11 cellular contexts compared by ENCODE assay signal in genomic region chr19:1254530-1255185, GRCh38. TPM values are rescaled to one million over a fixed set of nuclear protein-coding genes. Genes with fewer than 3 reads are reported as not detected.
DNase-seq lines count a peak whose midpoint lies in the region; ATAC-seq and TF ChIP-seq lines count a peak whose summit lies in the region.
"Had no signal": no experiment of that assay in that cellular context is flagged by ENCODE, and none has a peak within 500 bp of the region (broad histone marks: within the 10 kb centered on the region; RNA-seq: fewer than 3 reads in every experiment).

No MANE protein-coding gene starts in this region.

- intact Hi-C loops in CD14-positive monocyte (cut with micrococcal nuclease): no loop called here
- intact Hi-C loops in esophagus squamous epithelium (cut with DNase I): no loop called here

- H3K14ac ChIP-seq in trophoblast cell (ENCODE audit: low read length): no peak overlapping the region

- H3K27ac Mint-ChIP-seq in CD14-positive monocyte: peak overlapping the region; percentile 51 to 89 (median 81)

- H3F3A ChIP-seq in MM.1S (ENCODE audit: insufficient read depth, low read length): peaks cover 8% of the 10 kb centered on the region

- peaks cover 32% of the 10 kb centered on the region for H3K4me1 ChIP-seq in RWPE2 (ENCODE audit: insufficient read depth, poor library complexity, severe bottlenecking)
- peaks cover 65 to 90% (median 73%) of the 10 kb centered on the region in 3 donors for H3K4me1 ChIP-seq in esophagus squamous epithelium
- peaks cover 17 to 19% of the 10 kb centered on the region in 2 experiments for H3K4me1 ChIP-seq in trophoblast cell (ENCODE audit: control insufficient read depth in 1 of 2, insufficient read depth in 2 of 2, low read length in 2 of 2)
- H3K4me1 ChIP-seq in MM.1S (ENCODE audit: low read length): peaks cover 6% of the 10 kb centered on the region; the same call in 1 of the 2 replicates

- no peak overlapping the region for H3K23ac ChIP-seq in trophoblast cell (ENCODE audit: low read length)

- no peak overlapping the region for H2BK12ac ChIP-seq in trophoblast cell (ENCODE audit: low read length)

- no peaks in the 10 kb centered on the region for H4K20me1 ChIP-seq in MM.1S (ENCODE audit: insufficient read depth, low read length)

- peaks cover 37 to 59% of the 10 kb centered on the region in 2 donors for H3K36me3 Mint-ChIP-seq in CD14-positive monocyte

- H3K9me3 Mint-ChIP-seq in CD14-positive monocyte: peaks cover 0 to 2% (median 0%) of the 10 kb centered on the region in 7 donors

- TF ChIP-seq CTCF in CD14-positive monocyte (IDR thresholded peaks at IDR 0.05): no peak
- TF ChIP-seq CTCF in RWPE2 (IDR thresholded peaks at IDR 0.05; ENCODE audit: poor library complexity, severe bottlenecking): no peak
- TF ChIP-seq CTCF in esophagus squamous epithelium (IDR thresholded peaks at IDR 0.05): no peak
- TF ChIP-seq CTCF in MM.1S (IDR thresholded peaks at IDR 0.05; ENCODE audit: low read length): no peak

- no peak overlapping the region for H3K4me3 ChIP-seq in RWPE2 (ENCODE audit: severe bottlenecking)
- H3K4me3 ChIP-seq in esophagus squamous epithelium: peak overlapping the region in 2 of 4 donors; percentile 87 to 94
- H3K4me3 ChIP-seq in trophoblast cell (ENCODE audit: low read depth, low read length): no peak overlapping the region
- H3K4me3 ChIP-seq in MM.1S (ENCODE audit: low read length): no peak overlapping the region

- H3K9me3 ChIP-seq in RWPE2 (ENCODE audit: severe bottlenecking): no peaks in the 10 kb centered on the region
- no peaks in the 10 kb centered on the region for H3K9me3 ChIP-seq in esophagus squamous epithelium
- H3K9me3 ChIP-seq in trophoblast cell (ENCODE audit: insufficient read depth, low read depth, low read length): no peaks in the 10 kb centered on the region
- H3K9me3 ChIP-seq in MM.1S (replicated peaks; ENCODE audit: insufficient read depth, low read length): no peaks in the 10 kb centered on the region

- peaks cover 35% of the 10 kb centered on the region for H3K79me1 ChIP-seq in trophoblast cell (ENCODE audit: low read length)

- H3K4me3 Mint-ChIP-seq in CD14-positive monocyte: peak overlapping the region in 1 of 2 donors; percentile 41

- 67 to 78% methylated on average over 1 to 10 of the region's 20 CpGs for WGBS in esophagus squamous epithelium, 2 donors
- WGBS in trophoblast cell (ENCODE audit: extremely low coverage, insufficient coverage, insufficient read length): no CpG with 5 or more reads among the region's 20 CpGs

- H3K27me3 ChIP-seq in RWPE2 (ENCODE audit: insufficient read depth, poor library complexity, severe bottlenecking): no peaks in the 10 kb centered on the region
- H3K27me3 ChIP-seq in esophagus squamous epithelium: no peaks in the 10 kb centered on the region
- no peaks in the 10 kb centered on the region for H3K27me3 ChIP-seq in trophoblast cell (ENCODE audit: insufficient read depth, low read length)
- H3K27me3 ChIP-seq in MM.1S (replicated peaks; ENCODE audit: insufficient read depth, low read length): no peaks in the 10 kb centered on the region

- peaks cover 73% of the 10 kb centered on the region for H3K36me3 ChIP-seq in RWPE2 (ENCODE audit: low read depth)
- peaks cover 35 to 77% (median 38%) of the 10 kb centered on the region in 3 donors for H3K36me3 ChIP-seq in esophagus squamous epithelium
- H3K36me3 ChIP-seq in trophoblast cell (ENCODE audit: control insufficient read depth in 1 of 2, insufficient read depth in 2 of 2, low read length in 2 of 2): peaks cover 75 to 84% of the 10 kb centered on the region in 2 experiments
- H3K36me3 ChIP-seq in MM.1S (replicated peaks; ENCODE audit: insufficient read depth, low read length): peaks cover 12% of the 10 kb centered on the region; the same call in 1 of the 2 replicates

- peaks cover 0 to 4% (median 0%) of the 10 kb centered on the region in 3 donors for H3K27me3 Mint-ChIP-seq in CD14-positive monocyte (ENCODE audit: low read depth in 3 of 3)

- H2BK5ac ChIP-seq in trophoblast cell (ENCODE audit: low read depth, low read length, poor library complexity): no peak overlapping the region

- no peak overlapping the region for H4K91ac ChIP-seq in trophoblast cell (ENCODE audit: low read depth, low read length)

- no peak overlapping the region for H4K8ac ChIP-seq in trophoblast cell (ENCODE audit: low read depth, low read length)

- peaks cover 44% of the 10 kb centered on the region for H3K4me1 Mint-ChIP-seq in CD14-positive monocyte

- no peak overlapping the region for H2AFZ ChIP-seq in trophoblast cell (ENCODE audit: insufficient read depth, low read length, poor library complexity)
- H2AFZ ChIP-seq in MM.1S (ENCODE audit: low read length): no peak overlapping the region

- H3K4ac ChIP-seq in trophoblast cell (ENCODE audit: low read depth, low read length): no peak overlapping the region

- H3K27ac ChIP-seq in RWPE2 (ENCODE audit: poor library complexity, severe bottlenecking) (peak overlapping the region; percentile 97), esophagus squamous epithelium (peak overlapping the region; percentile 98 to 100 (median 100)), trophoblast cell (ENCODE audit: low read depth, low read length) (peak overlapping the region; percentile 92), MM.1S (ENCODE audit: low read length) (no peak overlapping the region)

- DNase-seq in CD14-positive monocyte (ENCODE audit: low spot score) (no peak), RWPE2 (ENCODE audit: low spot score) (no peak), esophagus squamous epithelium (lab: John Stamatoyannopoulos, UW) (no peak), trophoblast cell (no peak), MM.1S (no peak), occipital lobe (lab: John Stamatoyannopoulos, UW) (no peak), NOMO-1 (lab: John Stamatoyannopoulos, UW; ENCODE audit: unreplicated experiment in 2 of 2) (no peak)
- DNase-seq: GDM1, SW 1271 had no signal

- no peak for ATAC-seq in RWPE2 (ENCODE audit: low read depth)
- ATAC-seq in GM19395 (IDR thresholded peaks at IDR 0.05; ENCODE audit: unreplicated experiment): no peak

- H3K9me2 ChIP-seq in MM.1S (replicated peaks; ENCODE audit: insufficient read depth, low read length): no peaks in the 10 kb centered on the region

- H3K18ac ChIP-seq in trophoblast cell (ENCODE audit: low read length): peak overlapping the region; percentile 6

- no peak overlapping the region for H2BK120ac ChIP-seq in trophoblast cell (ENCODE audit: insufficient read depth, low read length, poor library complexity)

- H3K9ac ChIP-seq in trophoblast cell (ENCODE audit: low read length): no peak overlapping the region
- H3K9ac ChIP-seq in MM.1S (ENCODE audit: low read length): no peak overlapping the region

- TF ChIP-seq POLR2A in esophagus squamous epithelium (IDR thresholded peaks at IDR 0.05): no peak

- H4K12ac ChIP-seq in trophoblast cell (ENCODE audit: low read depth, low read length): no peak overlapping the region

- H3K4me2 ChIP-seq in trophoblast cell (ENCODE audit: low read length) (no peak overlapping the region), MM.1S (ENCODE audit: low read depth, low read length) (no peak overlapping the region)

- no peak overlapping the region for H2AK5ac ChIP-seq in trophoblast cell (ENCODE audit: low read length)

- H3K79me2 ChIP-seq in trophoblast cell (ENCODE audit: control insufficient read depth, insufficient read depth, low read length, poor library complexity) (peaks cover 34% of the 10 kb centered on the region), MM.1S (ENCODE audit: low read length) (peaks cover 38% of the 10 kb centered on the region)

RNA-seq across cellular contexts. Expression of gene MIDN, which starts 6.3 kb away (rescaled TPM):
- polyA plus RNA-seq in CD14-positive monocyte: 10 to 100 TPM in 1 of 2 donors, 1 to 10 TPM in 1; 5.6 to 11.0 TPM
- total RNA-seq in esophagus squamous epithelium (10 to 100 TPM; 12.4 to 65.0 (median 40.4) TPM), occipital lobe (15.3 TPM)
- 159 and 165 TPM in 2 replicates for polyA plus RNA-seq in trophoblast cell (2013)

RNA-seq across cellular contexts. Expression of gene ATP5F1D, which starts 13.1 kb away (rescaled TPM):
- polyA plus RNA-seq in CD14-positive monocyte: 100 to 1,000 TPM; 143 to 160 TPM
- total RNA-seq in esophagus squamous epithelium (100 to 1,000 TPM in 3 of 4 donors, 10 to 100 TPM in 1; 83.4 to 171 (median 132) TPM), occipital lobe (11.9 TPM)
- 106 and 107 TPM in 2 replicates for polyA plus RNA-seq in trophoblast cell (2013)

RNA-seq across cellular contexts. Expression of gene CIRBP, which starts 14.5 kb away (rescaled TPM):
- 10 to 100 TPM; 39.6 to 51.1 TPM for polyA plus RNA-seq in CD14-positive monocyte
- total RNA-seq in esophagus squamous epithelium: 100 to 1,000 TPM; 116 to 415 (median 238) TPM
- 116 and 120 TPM in 2 replicates for polyA plus RNA-seq in trophoblast cell (2013)
- total RNA-seq in occipital lobe: 598 TPM

RNA-seq across cellular contexts. Expression of gene CBARP, which starts 16.9 kb away (rescaled TPM):
- not detected for polyA plus RNA-seq in CD14-positive monocyte
- 1 to 10 TPM in 3 of 4 donors, under 1 TPM in 1; 0.38 to 1.6 (median 1.2) TPM for total RNA-seq in esophagus squamous epithelium
- 3.7 and 4.2 TPM in 2 replicates for polyA plus RNA-seq in trophoblast cell (2013)
- total RNA-seq in occipital lobe: 6.6 TPM
- total RNA-seq: mononuclear cell had no signal

RNA-seq across cellular contexts. Expression of gene FAM174C, which starts 20.7 kb away (rescaled TPM):
- 10 to 100 TPM; 40.0 to 56.2 TPM for polyA plus RNA-seq in CD14-positive monocyte
- total RNA-seq in esophagus squamous epithelium (10 to 100 TPM; 31.5 to 69.8 (median 50.5) TPM), occipital lobe (6.7 TPM)
- 58.5 and 63.2 TPM in 2 replicates for polyA plus RNA-seq in trophoblast cell (2013)
